In genomic region chr4:184649971-184650855, GRCh38 we compare ENCODE assay signal across 8 cellular contexts. TPM values are rescaled to one million over a fixed set of nuclear protein-coding genes. Genes with fewer than 3 reads are reported as not detected.
DNase-seq lines count a peak whose midpoint lies in the region; ATAC-seq, FAIRE-seq and TF ChIP-seq lines count a peak whose summit lies in the region.

No MANE protein-coding gene starts in this region.

- CTCF ChIA-PET in MCF 10A (lab: Yijun Ruan, JAX): interaction anchor here (0.7 to 1.1 kb wide), 5 partner anchors 16 to 484 kb away, joined by 3 to 5 read pairs (median 3); no protein-coding TSS in a partner anchor
- CTCF ChIA-PET in HepG2 (lab: Yijun Ruan, JAX; ENCODE audit: low intra/inter-chr PET ratio, low total read pairs): no interaction called here

- peak overlapping the region; percentile 97 for H3K4me2 ChIP-seq in HepG2 (ENCODE audit: low read depth, low read length)

- H3K27me3 Mint-ChIP-seq in MCF 10A (ENCODE audit: insufficient read depth, unreplicated experiment): no peaks in the 10 kb centered on the region

- peak overlapping the region; percentile 78 for H3K27ac Mint-ChIP-seq in MCF 10A (ENCODE audit: low read depth, unreplicated experiment)

- TF ChIP-seq EP300 in HepG2 (IDR thresholded peaks at IDR 0.05; ENCODE audit: low read depth in 2 of 2, low read length in 2 of 2) (no peak), HepG2 (CRISPR knock-in tag; IDR thresholded peaks at IDR 0.05; ENCODE audit: borderline replicate concordance) (no peak), suprapubic skin (IDR thresholded peaks at IDR 0.05) (no peak)

- 24% methylated on average over 21 of the region's 21 CpGs for WGBS in HepG2 (ENCODE audit: low lambda C conversion rate)
- 24% methylated on average over 21 of the region's 21 CpGs for WGBS in suprapubic skin

- peaks cover 37% of the 10 kb centered on the region for H3K4me1 Mint-ChIP-seq in MCF 10A (ENCODE audit: insufficient read depth, unreplicated experiment)

- no peaks in the 10 kb centered on the region for H3K9me3 Mint-ChIP-seq in MCF 10A (ENCODE audit: unreplicated experiment)

- DNase-seq in stimulated activated CD4-positive, alpha-beta T cell treated with anti-CD3 and anti-CD28 coated beads, Interleukin-1b, Interleukin-23, amount 100 ng/mL, for 48 hours: peak; percentile 17
- DNase-seq in stimulated activated CD4-positive, alpha-beta T cell treated with anti-CD3 and anti-CD28 coated beads, Interleukin-12 subunit alpha, Interleukin-12 subunit beta, amount 100 ng/mL, for 4 hours: no peak
- DNase-seq in NCI-H82 (lab: John Stamatoyannopoulos, UW): peak; percentile 64
- DNase-seq in MCF 10A (ENCODE audit: unreplicated experiment): peak; percentile 49
- DNase-seq in HepG2 (ENCODE audit: low spot score): peak; percentile 17
- no peak for DNase-seq in suprapubic skin (ENCODE audit: low spot score in 2 of 2)

- H3K27ac ChIP-seq in HepG2 (ENCODE audit: extremely low read length, insufficient read depth, low read length): peak overlapping the region; percentile 80
- peak overlapping the region; percentile 96 for H3K27ac ChIP-seq in suprapubic skin

- in situ Hi-C loops in HepG2 (cut with HindIII; ENCODE audit: extremely low pct_ligation_motif_present, low pct_unique_long_range_greater_than_20kb): no loop called here

- POLR2A ChIA-PET in MCF 10A (lab: Yijun Ruan, JAX): interaction anchor here (0.6 to 4.3 kb wide), 16 partner anchors 10 to 386 kb away, joined by 3 to 53 read pairs (median 4); partner anchors contain the start of genes CENPU and IRF2
- POLR2A ChIA-PET in HepG2 (lab: Yijun Ruan, JAX): interaction anchor here (0.6 to 4.3 kb wide), 29 partner anchors 10 to 370 kb away, joined by 3 to 48 read pairs (median 4); partner anchors contain the start of genes CENPU and IRF2

- H3K27me3 ChIP-seq in HepG2 (ENCODE audit: control insufficient read depth in 1 of 2, insufficient read depth in 2 of 2, low read length in 2 of 2): no peaks in the 10 kb centered on the region; a peak in 1 of 5 replicates
- H3K27me3 ChIP-seq in suprapubic skin: no peaks in the 10 kb centered on the region

- FAIRE-seq in HepG2 (lab: Jason Lieb, UNC): no peak

- TF ChIP-seq POLR2A in HepG2 (IDR thresholded peaks at IDR 0.05; ENCODE audit: insufficient read depth in 1 of 2, low read depth in 2 of 2, low read length in 2 of 2) (no peak), suprapubic skin (IDR thresholded peaks at IDR 0.05) (no peak)

- BruUV-seq in MCF 10A (replicated peaks; lab: Mats Ljungman, UMichigan): TSS peak; percentile 87
- BruUV-seq in HepG2 (replicated peaks; lab: Mats Ljungman, UMichigan): TSS peak; percentile 96

- TF ChIP-seq CTCF in MCF 10A (IDR thresholded peaks at IDR 0.05; ENCODE audit: unreplicated experiment) (no peak), HepG2 (CRISPR knock-in tag; IDR thresholded peaks at IDR 0.05) (no peak), suprapubic skin (IDR thresholded peaks at IDR 0.05) (no peak)

- peak overlapping the region; percentile 93 for H3K9ac ChIP-seq in HepG2 (ENCODE audit: insufficient read depth, low read depth, low read length)

- H3K36me3 ChIP-seq in HepG2 (replicated peaks in 1 of 2; ENCODE audit: control insufficient read depth in 1 of 2, insufficient read depth in 2 of 2, low read length in 2 of 2): no peaks in the 10 kb centered on the region
- peaks cover 12% of the 10 kb centered on the region for H3K36me3 ChIP-seq in suprapubic skin

- H3K4me3 ChIP-seq in HepG2 (replicated peaks in 1 of 3; ENCODE audit: insufficient read depth in 1 of 3, low read depth in 2 of 3, low read length in 3 of 3): peak overlapping the region; percentile 75 to 88 (median 87)
- H3K4me3 ChIP-seq in suprapubic skin: peak overlapping the region; percentile 99

- intact Hi-C loops in MCF 10A (cut with micrococcal nuclease) (loop anchor here (1.0 to 10.0 kb wide), 8 partner anchors 39 to 447 kb away; partner anchors contain the start of genes CENPU and IRF2), HepG2 (cut with micrococcal nuclease; ENCODE audit: unreplicated experiment) (loop anchor here (2.0 to 10.0 kb wide), 4 partner anchors 23 to 385 kb away; partner anchors contain the start of gene IRF2)

- H3K36me3 Mint-ChIP-seq in MCF 10A (ENCODE audit: insufficient read depth, unreplicated experiment): peaks cover 10% of the 10 kb centered on the region

- peak overlapping the region; percentile 81 for H3K4me3 Mint-ChIP-seq in MCF 10A (ENCODE audit: unreplicated experiment)

- peaks cover 10% of the 10 kb centered on the region; the same call in 1 of the 2 replicates for H4K20me1 ChIP-seq in HepG2 (ENCODE audit: insufficient read depth, low read length)

- ATAC-seq in HG02642 (IDR thresholded peaks at IDR 0.05; ENCODE audit: poor library complexity, unreplicated experiment): peak; percentile 18
- peak; percentile 43 for ATAC-seq in HepG2
- ATAC-seq in HG03108 (IDR thresholded peaks at IDR 0.05; ENCODE audit: unreplicated experiment): no peak

- no peak for TF ChIP-seq RAD21 in HepG2 (CRISPR knock-in tag; IDR thresholded peaks at IDR 0.05)

- H2AFZ ChIP-seq in HepG2 (ENCODE audit: low read length): peak overlapping the region; percentile 96

- no peaks in the 10 kb centered on the region for H3K9me3 ChIP-seq in HepG2 (ENCODE audit: low read length)
- H3K9me3 ChIP-seq in suprapubic skin: no peaks in the 10 kb centered on the region

- peaks cover 46% of the 10 kb centered on the region for H3K79me2 ChIP-seq in HepG2 (ENCODE audit: insufficient read depth, low read length)

- H3K4me1 ChIP-seq in HepG2 (ENCODE audit: insufficient read depth, low read length) (peaks cover 47% of the 10 kb centered on the region), suprapubic skin (peaks cover 40% of the 10 kb centered on the region)

TF ChIP-seq in HepG2, 621 proteins besides CTCF, POLR2A, EP300 and RAD21 (continues in another document):
- TF ChIP-seq TBL1XR1 (IDR thresholded peaks at IDR 0.05; ENCODE audit: borderline replicate concordance, low read length, partially characterized antibody) (peak; percentile 1), ATF1 (CRISPR knock-in tag; IDR thresholded peaks at IDR 0.05) (no peak), HDAC2 (CRISPR knock-in tag; IDR thresholded peaks at IDR 0.05) (peak; percentile 37; the same call in 1 of the 2 replicates)

RNA-seq across cellular contexts. Expression of gene PRIMPOL, which starts 0.7 kb away (rescaled TPM):
- total RNA-seq in MCF 10A (2022) (19.2 and 20.7 TPM in 2 replicates), HepG2 (2016; rRNA removed; fragmentation: Illumina TruSeq; extraction: Trizol) (11.0 and 17.3 TPM in 2 replicates), suprapubic skin (10 to 100 TPM in 3 of 4 donors, 1 to 10 TPM in 1; 6.8 to 28.9 (median 15.2) TPM)
- total RNA-seq in HepG2 (2016; cell fraction: cytosol; rRNA removed; fragmentation: Illumina TruSeq; extraction: Trizol; ENCODE audit: low read depth): 9.6 and 10.1 TPM in 2 replicates
- 10.8 and 14.2 TPM in 2 replicates for total RNA-seq in HepG2 (2016; cell fraction: insoluble cytoplasmic fraction; rRNA removed; fragmentation: Illumina TruSeq; extraction: Trizol)
- 6.1 and 6.6 TPM in 2 replicates for total RNA-seq in HepG2 (2016; cell fraction: membrane; rRNA removed; fragmentation: Illumina TruSeq; extraction: Trizol)
- 7.1 and 11.9 TPM in 2 replicates for total RNA-seq in HepG2 (2016; cell fraction: nucleus; rRNA removed; fragmentation: Illumina TruSeq; extraction: Trizol)
- 4.4 and 7.3 TPM in 2 replicates for polyA plus RNA-seq in HepG2 (2011; rRNA removed)
- polyA plus RNA-seq in HepG2 (2011; cell fraction: cytosol; rRNA removed): 1.4 and 2.2 TPM in 2 replicates
- 3.0 and 4.4 TPM in 2 replicates for polyA plus RNA-seq in HepG2 (2011; cell fraction: nucleus; rRNA removed)
- polyA plus RNA-seq in HepG2 (2012): 5.3 and 5.4 TPM in 2 replicates
- polyA plus RNA-seq in HepG2 (2016; cell fraction: cytosol; fragmentation: Illumina TruSeq; extraction: Trizol; ENCODE audit: low read depth): 0.87 and 1.7 TPM in 2 replicates
- polyA plus RNA-seq in HepG2 (2016; cell fraction: insoluble cytoplasmic fraction; fragmentation: Illumina TruSeq; extraction: Trizol; ENCODE audit: low read depth): 9.6 and 12.3 TPM in 2 replicates
- polyA plus RNA-seq in HepG2 (2016; cell fraction: membrane; fragmentation: Illumina TruSeq; extraction: Trizol; ENCODE audit: low read depth): 2.6 and 3.3 TPM in 2 replicates
- polyA plus RNA-seq in HepG2 (2016; cell fraction: nucleus; fragmentation: Illumina TruSeq; extraction: Trizol; ENCODE audit: insufficient read depth, low read depth): 20.4 and 22.6 TPM in 2 replicates
- 1.2 and 2.0 TPM in 2 replicates for polyA minus RNA-seq in HepG2 (2011; rRNA and poly(A)+ RNA removed; ENCODE audit: low replicate concordance)
- 1.1 and 2.1 TPM in 2 replicates for polyA minus RNA-seq in HepG2 (2011; cell fraction: cytosol; rRNA and poly(A)+ RNA removed)
- 4.6 and 6.2 TPM in 2 replicates for polyA minus RNA-seq in HepG2 (2011; cell fraction: nucleus; rRNA and poly(A)+ RNA removed)

RNA-seq across cellular contexts. Expression of gene CASP3, which starts 1.0 kb away (rescaled TPM):
- 27.4 and 28.6 TPM in 2 replicates for total RNA-seq in MCF 10A (2022)
- total RNA-seq in HepG2 (2016; rRNA removed; fragmentation: Illumina TruSeq; extraction: Trizol): 77.8 and 139 TPM in 2 replicates
- total RNA-seq in HepG2 (2016; cell fraction: cytosol; rRNA removed; fragmentation: Illumina TruSeq; extraction: Trizol; ENCODE audit: low read depth): 6.9 and 8.3 TPM in 2 replicates
- total RNA-seq in HepG2 (2016; cell fraction: insoluble cytoplasmic fraction; rRNA removed; fragmentation: Illumina TruSeq; extraction: Trizol): 76.3 and 140 TPM in 2 replicates
- 25.2 and 26.5 TPM in 2 replicates for total RNA-seq in HepG2 (2016; cell fraction: membrane; rRNA removed; fragmentation: Illumina TruSeq; extraction: Trizol)
- 38.4 and 42.0 TPM in 2 replicates for total RNA-seq in HepG2 (2016; cell fraction: nucleus; rRNA removed; fragmentation: Illumina TruSeq; extraction: Trizol)
- polyA plus RNA-seq in HepG2 (2011; rRNA removed): 19.9 and 26.0 TPM in 2 replicates
- polyA plus RNA-seq in HepG2 (2011; cell fraction: cytosol; rRNA removed): 9.9 and 15.6 TPM in 2 replicates
- 4.4 and 6.4 TPM in 2 replicates for polyA plus RNA-seq in HepG2 (2011; cell fraction: nucleus; rRNA removed)
- 22.6 and 26.2 TPM in 2 replicates for polyA plus RNA-seq in HepG2 (2012)
- polyA plus RNA-seq in HepG2 (2016; cell fraction: cytosol; fragmentation: Illumina TruSeq; extraction: Trizol; ENCODE audit: low read depth): 4.5 and 4.9 TPM in 2 replicates
- 116 and 129 TPM in 2 replicates for polyA plus RNA-seq in HepG2 (2016; cell fraction: insoluble cytoplasmic fraction; fragmentation: Illumina TruSeq; extraction: Trizol; ENCODE audit: low read depth)
- 13.7 and 15.0 TPM in 2 replicates for polyA plus RNA-seq in HepG2 (2016; cell fraction: membrane; fragmentation: Illumina TruSeq; extraction: Trizol; ENCODE audit: low read depth)
- polyA plus RNA-seq in HepG2 (2016; cell fraction: nucleus; fragmentation: Illumina TruSeq; extraction: Trizol; ENCODE audit: insufficient read depth, low read depth): 50.9 and 57.0 TPM in 2 replicates
- polyA minus RNA-seq in HepG2 (2011; rRNA and poly(A)+ RNA removed; ENCODE audit: low replicate concordance): 5.3 and 7.6 TPM in 2 replicates
- 9.8 and 11.5 TPM in 2 replicates for polyA minus RNA-seq in HepG2 (2011; cell fraction: cytosol; rRNA and poly(A)+ RNA removed)
- polyA minus RNA-seq in HepG2 (2011; cell fraction: nucleus; rRNA and poly(A)+ RNA removed): 13.1 and 13.6 TPM in 2 replicates
- 10 to 100 TPM; 13.4 to 16.6 (median 15.0) TPM for total RNA-seq in suprapubic skin

Comparison
In these comparisons a context has a peak if more than half of its experiments do, and no peak if none do; other contexts are left out.
1. DNase-seq: peak in stimulated activated CD4-positive, alpha-beta T cell treated with anti-CD3 and anti-CD28 coated beads, Interleukin-1b, Interleukin-23, amount 100 ng/mL, for 48 hours (single experiment), NCI-H82 (single experiment), MCF 10A (single experiment) and HepG2 (single experiment); none in stimulated activated CD4-positive, alpha-beta T cell treated with anti-CD3 and anti-CD28 coated beads, Interleukin-12 subunit alpha, Interleukin-12 subunit beta, amount 100 ng/mL, for 4 hours (single experiment) and suprapubic skin (0 of 2).